ENCODE assay signal across 8 cellular contexts in genomic region chr11:9459573-9460321, GRCh38. TPM values are rescaled to one million over a fixed set of nuclear protein-coding genes. Genes with fewer than 3 reads are reported as not detected.
A peak's percentile ranks its signal among the peaks of the same experiment; 100 is the strongest.
DNase-seq lines count a peak whose midpoint lies in the region; ATAC-seq, FAIRE-seq and TF ChIP-seq lines count a peak whose summit lies in the region.

No MANE protein-coding gene starts in this region.

- SMC1A ChIA-PET in GM12878 (lab: Charles Lee; ENCODE audit: uncharacterized antibody, unreplicated experiment), result interaction anchor here (0.5 to 3.5 kb wide), 19 partner anchors 11 to 330 kb away, joined by 3 to 21 read pairs (median 4); partner anchors contain the start of gene TMEM41B

- H3K27me3 ChIP-seq in GM12878 (replicated peaks in 1 of 2; ENCODE audit: control insufficient read depth in 2 of 2, insufficient read depth in 2 of 2, low read length in 1 of 2) (no peaks in the 10 kb centered on the region), skeletal muscle satellite cell (ENCODE audit: control insufficient read depth, insufficient read depth, low read length) (no peaks in the 10 kb centered on the region)

- H3K36me3 ChIP-seq in HEK293 (ENCODE audit: control insufficient read depth in 2 of 2, insufficient read depth in 1 of 2, low read length in 2 of 2) (no peaks in the 10 kb centered on the region), GM12878 (ENCODE audit: control insufficient read depth in 2 of 2, insufficient read depth in 2 of 2, low read length in 1 of 2) (no peaks in the 10 kb centered on the region), skeletal muscle satellite cell (ENCODE audit: insufficient read depth, low read length) (no peaks in the 10 kb centered on the region)

- BruUV-seq in GM12878 (replicated peaks; lab: Mats Ljungman, UMichigan), result TSS peak; percentile 96

- peak overlapping the region; percentile 85 for H2AFZ ChIP-seq in GM12878 (ENCODE audit: control insufficient read depth, low read depth, low read length)

- ATAC-seq in GM12878 (peak; percentile 1; the same call in 1 of the 3 replicates), HG03025 (IDR thresholded peaks at IDR 0.05; ENCODE audit: low FRiP score, unreplicated experiment) (no peak)

- peak overlapping the region; percentile 97 for H3K4me2 ChIP-seq in GM12878 (ENCODE audit: control insufficient read depth, insufficient read depth)
- peak overlapping the region; percentile 89 for H3K4me2 ChIP-seq in skeletal muscle satellite cell (ENCODE audit: low read length)

- TF ChIP-seq CTCF in HEK293 (tag by site-specific recombination; IDR thresholded peaks at IDR 0.05), result no peak
- no peak for TF ChIP-seq CTCF in GM12878 (IDR thresholded peaks at IDR 0.05 in 2 of 3, conservative IDR thresholded peaks at IDR 0.05 in 1 of 3; ENCODE audit: control insufficient read depth in 2 of 3, extremely low read depth in 1 of 3, insufficient read depth in 1 of 3, low read depth in 3 of 3, low read length in 3 of 3)

- H3K9ac ChIP-seq in GM12878 (ENCODE audit: control insufficient read depth, insufficient read depth, low read length) (peak overlapping the region; percentile 100), skeletal muscle satellite cell (ENCODE audit: low read depth, low read length) (peak overlapping the region; percentile 100)

- peak; percentile 16; the same call in 1 of the 2 replicates for TF ChIP-seq RAD21 in GM12878 (IDR thresholded peaks at IDR 0.05; ENCODE audit: insufficient read depth, low read depth, low read length)

- POLR2A ChIA-PET in HEK293 (lab: Yijun Ruan, JAX) (interaction anchor here (0.5 to 4.3 kb wide), 41 partner anchors 9 to 845 kb away, joined by 3 to 32 read pairs (median 5); partner anchors contain the start of genes ADM, IPO7, TMEM41B and WEE1), GM12878 (lab: Charles Lee) (interaction anchor here (0.5 to 2.7 kb wide), 22 partner anchors 8 to 179 kb away, joined by 3 to 11 read pairs (median 6); partner anchors contain the start of genes IPO7 and WEE1)

- H3K4me3 ChIP-seq in HEK293 (ENCODE audit: low read depth, low read length), result peak overlapping the region; percentile 93
- peak overlapping the region; percentile 98 for H3K4me3 ChIP-seq in GM12878
- peak overlapping the region; percentile 94 for H3K4me3 ChIP-seq in iPS-11a (ENCODE audit: low read depth, low read length)
- H3K4me3 ChIP-seq in skeletal muscle satellite cell (ENCODE audit: low read length), result peak overlapping the region; percentile 97

- WGBS in GM12878 (ENCODE audit: insufficient coverage, insufficient replicate concordance, low lambda C conversion rate, missing lambda C conversion rate), result 1% methylated on average over 25 of the region's 25 CpGs

- DNase-seq in AML-193 (lab: John Stamatoyannopoulos, UW), result peak; percentile 20 to 28
- DNase-seq in SK-MEL-5 (ENCODE audit: low read depth, low spot score), result peak; percentile 60
- DNase-seq in GM12878 (ENCODE audit: low read depth, low spot score), result no peak
- DNase-seq in H54 (ENCODE audit: insufficient read length, low spot score), result no peak

- FAIRE-seq in GM12878 (lab: Jason Lieb, UNC), result peak; percentile 66
- FAIRE-seq in H54 (lab: Jason Lieb, UNC), result no peak

- RAD21 ChIA-PET in GM12878 (lab: Charles Lee; ENCODE audit: unreplicated experiment), result interaction anchor here (0.6 to 3.7 kb wide), 17 partner anchors 10 to 876 kb away, joined by 3 to 20 read pairs (median 6); partner anchors contain the start of genes IPO7 and WEE1

- in situ Hi-C loops in SK-MEL-5 (cut with HindIII; ENCODE audit: low pct_unique_long_range_greater_than_20kb, low sequenced_read_pairs), result no loop called here
- in situ Hi-C loops in GM12878 (cut with MboI), result no loop called here

- H3K4me1 ChIP-seq in HEK293 (ENCODE audit: control insufficient read depth, insufficient read depth, low read length) (no peaks in the 10 kb centered on the region), GM12878 (ENCODE audit: control insufficient read depth, insufficient read depth, low read length) (peaks cover 7% of the 10 kb centered on the region), skeletal muscle satellite cell (ENCODE audit: control insufficient read depth, insufficient read depth, low read length) (peaks cover 14% of the 10 kb centered on the region)

- TF ChIP-seq POLR2A in GM12878 (IDR thresholded peaks at IDR 0.05; ENCODE audit: low read depth, low read length) (no peak), H54 (IDR thresholded peaks at IDR 0.05; ENCODE audit: low read depth, low read length) (no peak)

- no peaks in the 10 kb centered on the region for H4K20me1 ChIP-seq in GM12878 (ENCODE audit: control insufficient read depth, insufficient read depth)

- CTCF ChIA-PET in HEK293 (lab: Yijun Ruan, JAX) (interaction anchor here (0.6 to 1.5 kb wide), 8 partner anchors 10 to 322 kb away, joined by 3 to 6 read pairs (median 4); no protein-coding TSS in a partner anchor), GM12878 (lab: Yijun Ruan, JAX) (interaction anchor here (0.6 to 4.2 kb wide), 15 partner anchors 12 to 546 kb away, joined by 3 to 35 read pairs (median 4); partner anchors contain the start of gene IPO7)

- H3K27ac ChIP-seq in HEK293 (ENCODE audit: extremely low read depth, low read depth, low read length) (peak overlapping the region; percentile 76), GM12878 (ENCODE audit: control insufficient read depth, insufficient read depth) (peak overlapping the region; percentile 100)

- TF ChIP-seq EP300 in GM12878 (IDR thresholded peaks at IDR 0.05; ENCODE audit: borderline replicate concordance in 1 of 2, control insufficient read depth in 1 of 2, low read depth in 2 of 2, low read length in 2 of 2), result no peak

- intact Hi-C loops in GM12878 (cut with micrococcal nuclease; ENCODE audit: unreplicated experiment), result loop anchor here (2.0 to 5.0 kb wide), 4 partner anchors 47 to 288 kb away; no protein-coding TSS in a partner anchor

- no peaks in the 10 kb centered on the region for H3K9me3 ChIP-seq in HEK293 (ENCODE audit: control insufficient read depth, insufficient read depth, low read depth, low read length)
- H3K9me3 ChIP-seq in GM12878 (replicated peaks; ENCODE audit: control insufficient read depth, insufficient read depth, low read length), result no peaks in the 10 kb centered on the region
- H3K9me3 ChIP-seq in skeletal muscle satellite cell (replicated peaks; ENCODE audit: low read length), result no peaks in the 10 kb centered on the region

- peaks cover 45% of the 10 kb centered on the region for H3K79me2 ChIP-seq in GM12878 (ENCODE audit: control insufficient read depth, insufficient read depth, low read length)

TF ChIP-seq in HEK293, 187 proteins besides CTCF, POLR2A, EP300 and RAD21:
- 0 out of 2 replicates have a peak, but pooled peaks have one; percentile 20 for TF ChIP-seq EGR2 (tag by site-specific recombination; IDR thresholded peaks at IDR 0.05; ENCODE audit: low read depth)
- TF ChIP-seq YY1 (tag by site-specific recombination; IDR thresholded peaks at IDR 0.05), result no peak
TF ChIP-seq in HEK293: peak in this region for 1.

TF ChIP-seq in GM12878, 131 proteins besides CTCF, POLR2A, EP300 and RAD21 (continues in another document):
- TF ChIP-seq NFIC (IDR thresholded peaks at IDR 0.05; ENCODE audit: low read depth, low read length), result no peak
- no peak for TF ChIP-seq SPI1 (IDR thresholded peaks at IDR 0.05; ENCODE audit: borderline replicate concordance, insufficient read depth, low read depth, low read length)
- no peak for TF ChIP-seq NKRF (conservative IDR thresholded peaks at IDR 0.05)
- no peak for TF ChIP-seq MYB (IDR thresholded peaks at IDR 0.05; ENCODE audit: borderline replicate concordance, low read depth, low read length)
- TF ChIP-seq NFYA (IDR thresholded peaks at IDR 0.05; ENCODE audit: borderline replicate concordance, low read depth, low read length), result no peak

RNA-seq across cellular contexts. Expression of gene ZNF143, which starts 1.1 kb away (rescaled TPM):
- total RNA-seq in SK-MEL-5 (2014; rRNA removed; shearing (Covaris generic)), result 18.9 and 24.2 TPM in 2 replicates
- polyA plus RNA-seq in SK-MEL-5 (2015; cell fraction: cytosol; rRNA removed), result 11.0 and 15.2 TPM in 2 replicates
- 7.9 and 17.4 TPM in 2 replicates for polyA plus RNA-seq in SK-MEL-5 (2015; cell fraction: nucleus; rRNA removed)
- 50.3 and 68.1 TPM in 2 replicates for total RNA-seq in GM12878 (2013; cell fraction: nucleolus; rRNA removed)
- 15.3 and 20.0 TPM in 2 replicates for total RNA-seq in GM12878 (2014; rRNA removed)
- 25.4 and 29.5 TPM in 2 replicates for total RNA-seq in GM12878 (2014; rRNA removed; fragmentation: Illumina TruSeq; extraction: Trizol)
- total RNA-seq in GM12878 (2021), result 18.5 and 22.1 TPM in 2 replicates
- polyA plus RNA-seq in GM12878 (2011; ENCODE audit: low read depth), result 19.6 TPM
- 33.9 and 48.7 TPM in 2 replicates for polyA plus RNA-seq in GM12878 (2011; rRNA removed)
- 32.8 and 40.1 TPM in 2 replicates for polyA plus RNA-seq in GM12878 (2011; cell fraction: cytosol; rRNA removed)
- 24.6 and 30.6 TPM in 2 replicates for polyA plus RNA-seq in GM12878 (2011; cell fraction: nucleus; rRNA removed)
- polyA plus RNA-seq in GM12878 (2012), result 13.0 and 14.9 TPM in 2 replicates
- 20.3 and 25.0 TPM in 2 replicates for polyA plus RNA-seq in GM12878 (2014; fragmentation: Illumina TruSeq; extraction: Trizol)
- polyA plus RNA-seq in GM12878 (2014; fragmentation: Nextera tagmentation; extraction: Ambion mirVana), result 10 to 100 TPM; 16.1 to 18.3 TPM
- 13.6 and 16.0 TPM in 2 replicates for polyA plus RNA-seq in GM12878 (2014; rRNA removed)
- 10 to 100 TPM; 20.6 to 21.8 TPM for polyA plus RNA-seq in GM12878 (2016; fragmentation: Nextera tagmentation; extraction: Ambion mirVana)
- 93.2 and 153 TPM in 2 replicates for polyA minus RNA-seq in GM12878 (2011; rRNA and poly(A)+ RNA removed)
- 15.5 and 17.0 TPM in 2 replicates for polyA minus RNA-seq in GM12878 (2011; cell fraction: cytosol; rRNA and poly(A)+ RNA removed)
- polyA minus RNA-seq in GM12878 (2011; cell fraction: nucleus; rRNA and poly(A)+ RNA removed), result 16.8 and 29.9 TPM in 2 replicates
- total RNA-seq in skeletal muscle satellite cell (2012; rRNA removed), result 14.0 and 14.4 TPM in 2 replicates

Comparison
In these comparisons a context has a peak if more than half of its experiments do, and no peak if none do; other contexts are left out.
1. DNase-seq: peak in AML-193 (2 of 2) and SK-MEL-5 (single experiment); none in GM12878 (single experiment) and H54 (single experiment).
2. Peak in every context shown above with its lines, with median percentiles within 50 percentile points of each other: H3K4me3 ChIP-seq.